Comparison of ENCODE assay signal across 21 cellular contexts in the genomic region with DNA sequence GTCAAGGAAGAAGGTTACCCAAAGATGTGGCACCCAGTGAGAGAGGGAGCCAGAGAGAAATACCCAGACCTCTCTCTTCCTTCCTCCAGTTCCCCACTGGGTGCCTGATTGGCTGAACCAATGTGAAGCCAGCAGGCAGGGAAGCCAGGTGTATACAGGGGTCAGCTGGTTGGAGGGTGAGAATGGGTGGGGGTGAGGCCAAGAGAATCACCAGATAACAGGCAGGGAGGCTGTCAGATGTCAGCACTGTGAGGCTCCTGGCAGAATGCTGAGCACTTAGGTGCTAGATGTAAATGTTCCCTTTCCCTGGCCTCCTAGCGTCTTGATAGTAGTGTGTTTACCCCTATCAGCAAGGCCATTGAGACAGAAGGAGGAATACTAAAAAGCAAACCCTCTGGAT.
A peak's percentile ranks its signal among the peaks of the same experiment; 100 is the strongest.
DNase-seq lines count a peak whose midpoint lies in the region; ATAC-seq and TF ChIP-seq lines count a peak whose summit lies in the region.
"Had no signal": no experiment of that assay in that cellular context is flagged by ENCODE, and none has a peak within 500 bp of the region (broad histone marks: within the 10 kb centered on the region; RNA-seq: fewer than 3 reads in every experiment).

No MANE protein-coding gene starts in this region.

- no peaks in the 10 kb centered on the region for H3K36me3 ChIP-seq in right atrium auricular region
- no peaks in the 10 kb centered on the region for H3K36me3 ChIP-seq in heart right ventricle
- H3K36me3 ChIP-seq: brain microvascular endothelial cell, suprapubic skin had no signal

- H3K27ac Mint-ChIP-seq in T-helper 17 cell = peak overlapping the region; percentile 63
- H3K27ac Mint-ChIP-seq in stimulated activated memory B cell treated with anti-CD40 and anti-IgM and Interleukin-4, amounts not matched to agents 10 μg/mL and 1 μg/mL and 100 μg/mL, for 72 hours = peak overlapping the region; percentile 79
- H3K27ac Mint-ChIP-seq: mesothelial cell of epicardium had no signal

- no peaks in the 10 kb centered on the region for H3K9me3 ChIP-seq in right atrium auricular region
- no peaks in the 10 kb centered on the region for H3K9me3 ChIP-seq in T-helper 17 cell (ENCODE audit: control insufficient read depth, low read length, poor library complexity, severe bottlenecking)
- no peaks in the 10 kb centered on the region for H3K9me3 ChIP-seq in heart right ventricle
- H3K9me3 ChIP-seq: SJCRH30, suprapubic skin had no signal

- H3K4me1 Mint-ChIP-seq in T-helper 17 cell = peaks cover 40% of the 10 kb centered on the region
- H3K4me1 Mint-ChIP-seq in stimulated activated memory B cell treated with anti-CD40 and anti-IgM and Interleukin-4, amounts not matched to agents 10 μg/mL and 1 μg/mL and 100 μg/mL, for 72 hours = peaks cover 91% of the 10 kb centered on the region

- no peaks in the 10 kb centered on the region for H3K36me3 Mint-ChIP-seq in T-helper 17 cell (ENCODE audit: low read depth)
- peaks cover 18% of the 10 kb centered on the region for H3K36me3 Mint-ChIP-seq in stimulated activated memory B cell treated with anti-CD40 and anti-IgM and Interleukin-4, amounts not matched to agents 10 μg/mL and 1 μg/mL and 100 μg/mL, for 72 hours

- intact Hi-C loops in Right ventricle myocardium superior (cut with DNase I) (no loop called here), heart right ventricle (cut with DNase I) (no loop called here)

- DNase-seq in Right ventricle myocardium superior (no peak), right atrium auricular region (ENCODE audit: low spot score) (no peak), T-helper 17 cell (no peak), heart right ventricle (no peak), SKM-1 (lab: John Stamatoyannopoulos, UW; ENCODE audit: unreplicated experiment) (no peak), NCI-H2196 treated with DMSO at 0.1 percent for 48 hours (lab: John Stamatoyannopoulos, UW; ENCODE audit: unreplicated experiment) (no peak), D341Med (ENCODE audit: low spot score) (no peak)
- DNase-seq: activated CD4-positive, CD25-positive, alpha-beta regulatory T cell; brain microvascular endothelial cell; cortex of kidney; EL; hypothalamus; Kasumi-1; NCI-H1092; NCI-H2107; SJCRH30; T-helper 2 cell had no signal

- H3K27me3 ChIP-seq in right atrium auricular region = no peaks in the 10 kb centered on the region
- H3K27me3 ChIP-seq in heart right ventricle = no peaks in the 10 kb centered on the region
- H3K27me3 ChIP-seq: brain microvascular endothelial cell, SJCRH30, suprapubic skin had no signal

- no peak overlapping the region for H3K4me3 ChIP-seq in right atrium auricular region
- H3K4me3 ChIP-seq in heart right ventricle = no peak overlapping the region
- H3K4me3 ChIP-seq: SJCRH30, suprapubic skin had no signal

- 30 to 53% methylated on average over 1 of the region's 1 CpG for WGBS in heart right ventricle, 2 donors

- peak overlapping the region in 1 of 2 donors; percentile 34 for H3K27ac ChIP-seq in right atrium auricular region
- peak overlapping the region in 3 of 10 donors; percentile 1 to 36 (median 6) for H3K27ac ChIP-seq in heart right ventricle
- H3K27ac ChIP-seq: brain microvascular endothelial cell, SJCRH30, suprapubic skin had no signal

- no peak overlapping the region for H3K4me3 Mint-ChIP-seq in T-helper 17 cell
- H3K4me3 Mint-ChIP-seq in stimulated activated memory B cell treated with anti-CD40 and anti-IgM and Interleukin-4, amounts not matched to agents 10 μg/mL and 1 μg/mL and 100 μg/mL, for 72 hours = peak overlapping the region; percentile 24
- H3K4me3 Mint-ChIP-seq: activated T-helper 1 cell treated with anti-CD3 and anti-CD28 coated beads, Interleukin-12 subunit alpha, Interleukin-12 subunit beta, Interleukin-2, Interleukin-4 antibody, amounts not matched to agents 30 ng/mL and 10 ng/mL and 1 ng/mL, durations not matched to agents 14 hours and 24 hours and 36 hours; mesothelial cell of epicardium had no signal

- H3K27me3 Mint-ChIP-seq in T-helper 17 cell = no peaks in the 10 kb centered on the region
- H3K27me3 Mint-ChIP-seq in stimulated activated memory B cell treated with anti-CD40 and anti-IgM and Interleukin-4, amounts not matched to agents 10 μg/mL and 1 μg/mL and 100 μg/mL, for 72 hours = no peaks in the 10 kb centered on the region

- TF ChIP-seq CTCF in right atrium auricular region (IDR thresholded peaks at IDR 0.05) (no peak), heart right ventricle (IDR thresholded peaks at IDR 0.05) (no peak)

- H3K9me3 Mint-ChIP-seq in stimulated activated memory B cell treated with anti-CD40 and anti-IgM and Interleukin-4, amounts not matched to agents 10 μg/mL and 1 μg/mL and 100 μg/mL, for 72 hours = peaks cover 12% of the 10 kb centered on the region
- H3K9me3 Mint-ChIP-seq: activated T-helper 1 cell treated with anti-CD3 and anti-CD28 coated beads, Interleukin-12 subunit alpha, Interleukin-12 subunit beta, Interleukin-2, Interleukin-4 antibody, amounts not matched to agents 30 ng/mL and 10 ng/mL and 1 ng/mL, durations not matched to agents 14 hours and 24 hours and 36 hours had no signal

- ATAC-seq in Right ventricle myocardium superior (ENCODE audit: poor library complexity) = peak; percentile 81
- ATAC-seq in T-helper 17 cell = no peak
- ATAC-seq in heart right ventricle = peak in 5 of 8 donors; percentile 32 to 76 (median 38)
- no peak for ATAC-seq in stimulated activated memory B cell treated with anti-CD40 and anti-IgM and Interleukin-4, amounts not matched to agents 10 μg/mL and 1 μg/mL and 100 μg/mL, for 72 hours

- peaks cover 0 to 49% of the 10 kb centered on the region in 2 donors for H3K4me1 ChIP-seq in right atrium auricular region
- H3K4me1 ChIP-seq in heart right ventricle = peaks cover 0 to 61% (median 41%) of the 10 kb centered on the region in 9 donors

Comparison
In these comparisons a context has a peak if more than half of its experiments do, and no peak if none do; other contexts are left out.
1. ATAC-seq: peak in Right ventricle myocardium superior (single experiment) and heart right ventricle (5 of 8); none in T-helper 17 cell (single experiment) and stimulated activated memory B cell treated with anti-CD40 and anti-IgM and Interleukin-4, amounts not matched to agents 10 μg/mL and 1 μg/mL and 100 μg/mL, for 72 hours (single experiment).